Comparison of ENCODE assay signal across 2 cellular contexts in genomic region chr13:22336460-22336859, GRCh38.
TF ChIP-seq lines count a peak whose summit lies in the region.

No MANE protein-coding gene starts in this region.

TF ChIP-seq in SK-N-SH treated with all-trans-retinoic acid at 6 μM for 48 hours, 23 proteins besides CTCF, POLR2A, EP300 and RAD21 (continued from another document):
- TF ChIP-seq CSRNP3 (CRISPR knock-in tag; IDR thresholded peaks at IDR 0.05), result no peak
- no peak for TF ChIP-seq ESRRG (CRISPR knock-in tag; IDR thresholded peaks at IDR 0.05)
- no peak for TF ChIP-seq TCF4 (CRISPR knock-in tag; IDR thresholded peaks at IDR 0.05; ENCODE audit: borderline replicate concordance)
- TF ChIP-seq CREB5 (CRISPR knock-in tag; IDR thresholded peaks at IDR 0.05; ENCODE audit: low read depth), result no peak
- TF ChIP-seq OSR1 (CRISPR knock-in tag; IDR thresholded peaks at IDR 0.05), result no peak
- no peak for TF ChIP-seq ZNF70 (CRISPR knock-in tag; IDR thresholded peaks at IDR 0.05)
- TF ChIP-seq ZC3H10 (CRISPR knock-in tag; IDR thresholded peaks at IDR 0.05), result no peak

TF ChIP-seq in GM23338, 12 proteins besides CTCF, POLR2A, EP300 and RAD21 (continued from another document):
- TF ChIP-seq ZNF462 (CRISPR knock-in tag; IDR thresholded peaks at IDR 0.05) (no peak), STAT1 (IDR thresholded peaks at IDR 0.05; ENCODE audit: unreplicated experiment) (no peak), CREB1 (CRISPR knock-in tag; IDR thresholded peaks at IDR 0.05; ENCODE audit: low read depth) (no peak), ZNF114 (CRISPR knock-in tag; IDR thresholded peaks at IDR 0.05) (no peak), EZH2phosphoT487 (IDR thresholded peaks at IDR 0.05; ENCODE audit: unreplicated experiment) (no peak), NANOG (IDR thresholded peaks at IDR 0.05; ENCODE audit: borderline replicate concordance) (no peak)
TF ChIP-seq in GM23338: peak in this region for 0.
